In the genomic region with DNA sequence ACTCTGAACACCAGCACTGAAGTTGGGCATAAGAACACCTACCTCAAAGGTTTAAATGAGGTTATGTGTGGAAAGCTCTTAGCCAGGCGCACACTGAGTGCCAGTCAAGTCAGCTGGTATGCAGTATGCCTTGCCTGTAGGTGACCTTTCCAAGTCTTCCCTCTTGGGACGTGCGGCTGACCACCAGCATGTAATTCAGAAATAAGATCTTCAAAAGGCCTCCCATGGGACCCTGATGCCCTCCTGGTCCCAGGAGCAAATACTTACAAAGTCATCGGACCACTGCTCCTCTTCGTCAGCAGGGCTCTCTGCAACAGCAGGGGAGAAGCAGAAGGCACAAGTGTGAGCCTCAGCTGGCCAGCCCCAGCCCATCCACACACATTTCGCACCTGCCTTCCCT, we compare ENCODE assay signal across 29 cellular contexts. TPM values are rescaled to one million over a fixed set of nuclear protein-coding genes. Genes with fewer than 3 reads are reported as not detected.
A peak's percentile ranks its signal among the peaks of the same experiment; 100 is the strongest.
DNase-seq lines count a peak whose midpoint lies in the region; ATAC-seq and FAIRE-seq lines count a peak whose summit lies in the region.
"Had no signal": no experiment of that assay in that cellular context is flagged by ENCODE, and none has a peak within 500 bp of the region (broad histone marks: within the 10 kb centered on the region; RNA-seq: fewer than 3 reads in every experiment).

No MANE protein-coding gene starts in this region.

- no peaks in the 10 kb centered on the region for H3K9me3 Mint-ChIP-seq in stimulated activated naive B cell treated with anti-CD40 and anti-IgM and Interleukin-4, amounts not matched to agents 10 μg/mL and 1 μg/mL and 100 μg/mL, for 72 hours
- H3K9me3 Mint-ChIP-seq: endodermal cell had no signal

- peak; percentile 66 for ATAC-seq in GM21786 (IDR thresholded peaks at IDR 0.05; ENCODE audit: unreplicated experiment)
- peak; percentile 93 for ATAC-seq in stimulated activated naive B cell treated with anti-CD40 and anti-IgM and Interleukin-4, amounts not matched to agents 10 μg/mL and 1 μg/mL and 100 μg/mL, for 72 hours (replicated peaks)
- no peak for ATAC-seq in GM18498 (IDR thresholded peaks at IDR 0.05; ENCODE audit: unreplicated experiment)
- ATAC-seq in HG02973 (IDR thresholded peaks at IDR 0.05; ENCODE audit: unreplicated experiment), result no peak
- ATAC-seq: sciatic nerve had no signal

- H3K4me3 Mint-ChIP-seq in stimulated activated naive B cell treated with anti-CD40 and anti-IgM and Interleukin-4, amounts not matched to agents 10 μg/mL and 1 μg/mL and 100 μg/mL, for 72 hours, result peak overlapping the region; percentile 7 to 56
- H3K4me3 Mint-ChIP-seq: CD14-positive monocyte, endodermal cell had no signal

- H3K36me3 Mint-ChIP-seq in stimulated activated naive B cell treated with anti-CD40 and anti-IgM and Interleukin-4, amounts not matched to agents 10 μg/mL and 1 μg/mL and 100 μg/mL, for 72 hours, result peaks cover 44 to 61% of the 10 kb centered on the region in 2 donors
- H3K36me3 Mint-ChIP-seq: CD14-positive monocyte had no signal

- H3K27ac Mint-ChIP-seq in stimulated activated naive B cell treated with anti-CD40 and anti-IgM and Interleukin-4, amounts not matched to agents 10 μg/mL and 1 μg/mL and 100 μg/mL, for 72 hours, result peak overlapping the region; percentile 96
- H3K27ac Mint-ChIP-seq: endodermal cell had no signal

- in situ Hi-C loops in SK-MEL-5 (cut with HindIII; ENCODE audit: low pct_unique_long_range_greater_than_20kb, low sequenced_read_pairs), result no loop called here

- no peaks in the 10 kb centered on the region for H3K27me3 Mint-ChIP-seq in stimulated activated naive B cell treated with anti-CD40 and anti-IgM and Interleukin-4, amounts not matched to agents 10 μg/mL and 1 μg/mL and 100 μg/mL, for 72 hours

- peak; percentile 50 for FAIRE-seq in GM18507 (lab: Jason Lieb, UNC)
- FAIRE-seq: astrocyte, H54, urothelium cell line had no signal

- H3K4me1 Mint-ChIP-seq in stimulated activated naive B cell treated with anti-CD40 and anti-IgM and Interleukin-4, amounts not matched to agents 10 μg/mL and 1 μg/mL and 100 μg/mL, for 72 hours, result peaks cover 44 to 64% of the 10 kb centered on the region in 2 donors
- H3K4me1 Mint-ChIP-seq: endodermal cell had no signal

- no peak for DNase-seq in GM18507 (ENCODE audit: extremely low spot score, insufficient read length, low read depth)
- DNase-seq in SK-MEL-5 (ENCODE audit: low read depth, low spot score), result peak; percentile 16
- DNase-seq in stimulated activated naive B cell treated with anti-CD40 and anti-IgM and Interleukin-4, amounts not matched to agents 10 μg/mL and 1 μg/mL and 100 μg/mL, for 72 hours, result peak; percentile 83
- no peak for DNase-seq in epidermal melanocyte (ENCODE audit: insufficient read length, low spot score)
- DNase-seq: activated CD4-positive, alpha-beta T cell treated with anti-CD3 and anti-CD28 coated beads for 4 hours; activated CD8-positive, alpha-beta memory T cell treated with anti-CD3 and anti-CD28 coated beads for 24 hours; activated gamma-delta T cell; activated T-cell treated with anti-CD3 and anti-CD28 coated beads, Interleukin-2, amount 50 U/mL, for 1 hour; EL; endodermal cell; esophagus squamous epithelium; foreskin melanocyte; KG1; mammary epithelial cell; MM.1S; NCI-H2081; NCI-H748 treated with DMSO at 0.1 percent for 48 hours; OCI-M1; SK-N-SH; stimulated activated naive CD4-positive, alpha-beta T cell treated with Interleukin-2 at 50 U/mL for 16 hours; T-helper 2 cell had no signal

RNA-seq across cellular contexts. Expression of a gene that starts 40.8 kb away (rescaled TPM):
- total RNA-seq in SK-MEL-5 (2014; rRNA removed; shearing (Covaris generic)), result not detected in 2 replicates
- not detected in 2 replicates for polyA plus RNA-seq in SK-MEL-5 (2015; cell fraction: cytosol; rRNA removed)
- not detected in 2 replicates for polyA plus RNA-seq in SK-MEL-5 (2015; cell fraction: nucleus; rRNA removed)
- total RNA-seq: astrocyte, endodermal cell had no signal
- polyA plus RNA-seq: SK-N-SH had no signal

Comparison
In these comparisons a context has a peak if more than half of its experiments do, and no peak if none do; other contexts are left out.
1. DNase-seq: peak in SK-MEL-5 (single experiment) and stimulated activated naive B cell treated with anti-CD40 and anti-IgM and Interleukin-4, amounts not matched to agents 10 μg/mL and 1 μg/mL and 100 μg/mL, for 72 hours (single experiment); none in GM18507 (single experiment) and epidermal melanocyte (single experiment).
2. ATAC-seq: peak in GM21786 (single experiment) and stimulated activated naive B cell treated with anti-CD40 and anti-IgM and Interleukin-4, amounts not matched to agents 10 μg/mL and 1 μg/mL and 100 μg/mL, for 72 hours (2 of 2); none in GM18498 (single experiment) and HG02973 (single experiment).